ENCODE assay signal across 9 cellular contexts in the genomic region with DNA sequence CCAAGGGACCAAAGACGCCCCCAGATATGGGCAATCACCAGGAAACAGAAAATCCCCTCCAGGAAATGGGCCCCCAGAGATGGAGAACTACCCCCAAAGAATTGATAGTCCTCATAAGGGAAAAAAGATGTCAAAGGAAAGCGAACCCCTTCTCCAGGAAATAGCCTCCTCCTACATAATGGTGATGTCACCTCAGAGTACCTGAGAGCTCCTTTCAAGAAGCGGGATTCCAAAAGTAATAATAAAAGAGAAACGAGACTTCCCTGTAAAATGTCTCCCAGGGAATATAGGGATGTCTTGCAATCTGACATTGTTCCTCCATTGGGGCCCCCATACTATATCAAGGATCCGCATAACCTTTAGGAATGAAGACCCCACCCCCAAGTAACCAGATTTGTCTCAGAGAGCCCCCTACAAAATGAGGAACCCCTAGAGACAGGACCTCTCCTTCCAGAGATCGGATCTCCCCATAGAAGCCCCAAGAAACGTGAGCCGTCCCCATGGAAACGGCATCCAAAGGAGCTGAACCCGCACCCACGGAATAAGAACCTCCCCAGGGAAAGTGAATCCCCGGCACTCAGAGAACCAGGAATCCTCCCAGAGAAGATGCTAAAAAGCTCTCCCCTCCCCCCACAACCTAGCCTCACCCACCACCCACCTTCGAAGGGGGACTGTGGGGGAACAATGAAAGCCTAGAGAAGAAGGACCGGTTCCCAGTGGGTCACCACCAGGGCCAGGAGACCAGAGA. TPM values are rescaled to one million over a fixed set of nuclear protein-coding genes. Genes with fewer than 3 reads are reported as not detected.
DNase-seq lines count a peak whose midpoint lies in the region; ATAC-seq and TF ChIP-seq lines count a peak whose summit lies in the region.
"Had no signal": no experiment of that assay in that cellular context is flagged by ENCODE, and none has a peak within 500 bp of the region (broad histone marks: within the 10 kb centered on the region; RNA-seq: fewer than 3 reads in every experiment).

No MANE protein-coding gene starts in this region.

- no peaks in the 10 kb centered on the region for H3K9me3 Mint-ChIP-seq in Calu3 (ENCODE audit: low read depth, unreplicated experiment)

- WGBS in ectodermal cell, 2 experiments: 24 to 25% methylated on average over 14 of the region's 14 CpGs

- H3K27me3 ChIP-seq in ectodermal cell (ENCODE audit: control insufficient read depth, insufficient read depth, low read length, poor library complexity, severe bottlenecking) (peaks cover 22% of the 10 kb centered on the region), neuron (ENCODE audit: insufficient read depth, low read length) (no peaks in the 10 kb centered on the region)

- DNase-seq in Calu3 (no peak), NAMALWA (ENCODE audit: low spot score) (peak; percentile 49), iPS-NIHi11 (ENCODE audit: low spot score) (no peak), Ammon's horn (ENCODE audit: low spot score) (no peak)
- no peak for DNase-seq in activated effector memory CD4-positive, alpha-beta T cell treated with Interleukin-2 at 50 U/mL for 16 hours

- H2AFZ ChIP-seq in neuron (ENCODE audit: low read depth, low read length): peak overlapping the region; percentile 89

- no TSS peak for BruUV-seq in Calu3 (replicated peaks; lab: Mats Ljungman, UMichigan)

- H3K36me3 ChIP-seq in ectodermal cell (ENCODE audit: control insufficient read depth, insufficient read depth, low read length) (no peaks in the 10 kb centered on the region), neuron (ENCODE audit: insufficient read depth, low read length) (no peaks in the 10 kb centered on the region)

- H3K27ac Mint-ChIP-seq in Calu3 (ENCODE audit: unreplicated experiment): peak overlapping the region; percentile 33

- H3K4me3 ChIP-seq in ectodermal cell (ENCODE audit: insufficient read depth, low read depth, low read length) (peak overlapping the region; percentile 52), neuron (ENCODE audit: low read length) (peak overlapping the region; percentile 87)

- peaks cover 60% of the 10 kb centered on the region for H3K36me3 Mint-ChIP-seq in Calu3 (ENCODE audit: insufficient read depth, unreplicated experiment)

- intact Hi-C loops in Calu3 (cut with micrococcal nuclease; ENCODE audit: unreplicated experiment): no loop called here

- H3K27ac ChIP-seq in ectodermal cell (ENCODE audit: insufficient read depth, low read depth, low read length, poor library complexity, severe bottlenecking): no peak overlapping the region

- CTCF ChIA-PET in Calu3 (lab: Charles Lee): interaction anchor here (0.6 to 1.1 kb wide), 2 partner anchors 105 to 1085 kb away, joined by 3 to 5 read pairs; no protein-coding TSS in a partner anchor

- TF ChIP-seq CTCF in Calu3 (IDR thresholded peaks at IDR 0.05; ENCODE audit: unreplicated experiment): no peak

- peaks cover 30% of the 10 kb centered on the region for H3K4me1 Mint-ChIP-seq in Calu3 (ENCODE audit: low read depth, unreplicated experiment)

- H3K4me1 ChIP-seq in ectodermal cell (ENCODE audit: control insufficient read depth, insufficient read depth, low read length): peaks cover 4% of the 10 kb centered on the region
- H3K4me1 ChIP-seq in neuron (ENCODE audit: insufficient read depth, low read length): peaks cover 31% of the 10 kb centered on the region

- ATAC-seq in GM21390 (IDR thresholded peaks at IDR 0.05; ENCODE audit: unreplicated experiment): no peak

- peak overlapping the region; percentile 94 for H3K4me3 Mint-ChIP-seq in Calu3 (ENCODE audit: low read depth, unreplicated experiment)

- no peaks in the 10 kb centered on the region for H3K27me3 Mint-ChIP-seq in Calu3 (ENCODE audit: unreplicated experiment)

- H3K9me3 ChIP-seq in ectodermal cell (ENCODE audit: control insufficient read depth, low read length) (no peaks in the 10 kb centered on the region), neuron (ENCODE audit: low read length) (no peaks in the 10 kb centered on the region)

RNA-seq across cellular contexts. Expression of a gene that starts 0.9 kb away (rescaled TPM):
- total RNA-seq in Calu3 (2022): 4.2 and 4.4 TPM in 2 replicates
- polyA plus RNA-seq in ectodermal cell (2013, experiment 1 of 4): 3.8 TPM
- polyA plus RNA-seq in ectodermal cell (2013, experiment 2 of 4): 2.3 TPM
- 3.6 TPM for polyA plus RNA-seq in ectodermal cell (2013, experiment 3 of 4)
- polyA plus RNA-seq in ectodermal cell (2013, experiment 4 of 4): 5.0 TPM

RNA-seq across cellular contexts. Expression of a gene that starts 2.1 kb away (rescaled TPM):
- total RNA-seq in Calu3 (2022): 29.6 and 30.8 TPM in 2 replicates
- 44.1 TPM for polyA plus RNA-seq in ectodermal cell (2013, experiment 1 of 4)
- 39.5 TPM for polyA plus RNA-seq in ectodermal cell (2013, experiment 2 of 4)
- polyA plus RNA-seq in ectodermal cell (2013, experiment 3 of 4): 36.2 TPM
- polyA plus RNA-seq in ectodermal cell (2013, experiment 4 of 4): 33.4 TPM

RNA-seq across cellular contexts. Expression of a gene that starts 19.2 kb away (rescaled TPM):
- total RNA-seq in Calu3 (2022): 73.7 and 77.9 TPM in 2 replicates
- 2.0 TPM for polyA plus RNA-seq in ectodermal cell (2013, experiment 1 of 4)
- polyA plus RNA-seq in ectodermal cell (2013, experiment 2 of 4): 2.9 TPM
- polyA plus RNA-seq in ectodermal cell (2013, experiment 3 of 4): 3.9 TPM
- polyA plus RNA-seq in ectodermal cell (2013, experiment 4 of 4): 2.3 TPM
- total RNA-seq: T-helper 1 cell treated with Interleukin-12 subunit alpha and Interleukin-12 subunit beta and Interleukin-4 antibody, amounts not matched to agents 30 ng/mL and 1 ng/mL, for 36 hours had no signal

RNA-seq across cellular contexts. Expression of a gene that starts 24.2 kb away (rescaled TPM):
- 18.7 and 24.5 TPM in 2 replicates for total RNA-seq in Calu3 (2022)
- 30.4 TPM for polyA plus RNA-seq in ectodermal cell (2013, experiment 1 of 4)
- polyA plus RNA-seq in ectodermal cell (2013, experiment 2 of 4): 30.2 TPM
- 21.1 TPM for polyA plus RNA-seq in ectodermal cell (2013, experiment 3 of 4)
- 23.8 TPM for polyA plus RNA-seq in ectodermal cell (2013, experiment 4 of 4)

RNA-seq across cellular contexts. Expression of a gene that starts 50.6 kb away (rescaled TPM):
- not detected in 2 replicates for total RNA-seq in Calu3 (2022)
- polyA plus RNA-seq in ectodermal cell (2013, experiment 1 of 4): 1.1 TPM
- 1.5 TPM for polyA plus RNA-seq in ectodermal cell (2013, experiment 2 of 4)
- polyA plus RNA-seq in ectodermal cell (2013, experiment 3 of 4): 0.96 TPM
- polyA plus RNA-seq in ectodermal cell (2013, experiment 4 of 4): 1.2 TPM
- total RNA-seq: T-helper 1 cell treated with Interleukin-12 subunit alpha and Interleukin-12 subunit beta and Interleukin-4 antibody, amounts not matched to agents 30 ng/mL and 1 ng/mL, for 36 hours had no signal
